Comparison of ENCODE assay signal across 1 cellular context in the genomic region with DNA sequence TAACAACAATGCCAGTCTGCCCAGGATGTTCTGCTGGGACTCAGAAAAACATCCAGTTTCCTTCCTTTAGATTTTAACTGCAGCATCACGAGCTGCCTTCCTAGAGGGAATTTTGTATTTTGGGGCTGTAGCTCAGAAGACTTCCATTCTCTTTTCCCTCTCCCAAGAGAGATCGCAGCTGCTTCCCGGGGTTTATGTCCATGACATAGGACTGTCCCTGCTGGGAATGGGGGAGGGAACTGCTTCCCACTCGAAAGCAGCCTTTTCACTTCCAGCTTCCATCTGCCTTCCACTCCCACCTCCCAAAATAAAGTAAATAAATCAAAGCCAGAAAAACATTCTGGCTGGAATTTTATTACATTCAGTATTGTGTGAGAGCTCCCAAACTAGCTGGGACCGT.
TF ChIP-seq lines count a peak whose summit lies in the region.

No MANE protein-coding gene starts in this region.

TF ChIP-seq in K562, 482 proteins besides CTCF, POLR2A, EP300 and RAD21:
- TF ChIP-seq XRCC4 (IDR thresholded peaks at IDR 0.05; ENCODE audit: extremely low read depth, insufficient read depth, insufficient read length): no peak
- no peak for TF ChIP-seq THRAP3 (IDR thresholded peaks at IDR 0.05; ENCODE audit: borderline replicate concordance)
- no peak for TF ChIP-seq DMBX1 (CRISPR knock-in tag; IDR thresholded peaks at IDR 0.05; ENCODE audit: borderline replicate concordance)
- TF ChIP-seq, protein P1, sequence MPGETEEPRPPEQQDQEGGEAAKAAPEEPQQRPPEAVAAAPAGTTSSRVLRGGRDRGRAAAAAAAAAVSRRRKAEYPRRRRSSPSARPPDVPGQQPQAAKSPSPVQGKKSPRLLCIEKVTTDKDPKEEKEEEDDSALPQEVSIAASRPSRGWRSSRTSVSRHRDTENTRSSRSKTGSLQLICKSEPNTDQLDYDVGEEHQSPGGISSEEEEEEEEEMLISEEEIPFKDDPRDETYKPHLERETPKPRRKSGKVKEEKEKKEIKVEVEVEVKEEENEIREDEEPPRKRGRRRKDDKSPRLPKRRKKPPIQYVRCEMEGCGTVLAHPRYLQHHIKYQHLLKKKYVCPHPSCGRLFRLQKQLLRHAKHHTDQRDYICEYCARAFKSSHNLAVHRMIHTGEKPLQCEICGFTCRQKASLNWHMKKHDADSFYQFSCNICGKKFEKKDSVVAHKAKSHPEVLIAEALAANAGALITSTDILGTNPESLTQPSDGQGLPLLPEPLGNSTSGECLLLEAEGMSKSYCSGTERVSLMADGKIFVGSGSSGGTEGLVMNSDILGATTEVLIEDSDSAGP (CRISPR knock-in tag; IDR thresholded peaks at IDR 0.05): no peak
- TF ChIP-seq PHF21A (IDR thresholded peaks at IDR 0.05; ENCODE audit: borderline replicate concordance, low read depth): no peak
- TF ChIP-seq, protein P2, sequence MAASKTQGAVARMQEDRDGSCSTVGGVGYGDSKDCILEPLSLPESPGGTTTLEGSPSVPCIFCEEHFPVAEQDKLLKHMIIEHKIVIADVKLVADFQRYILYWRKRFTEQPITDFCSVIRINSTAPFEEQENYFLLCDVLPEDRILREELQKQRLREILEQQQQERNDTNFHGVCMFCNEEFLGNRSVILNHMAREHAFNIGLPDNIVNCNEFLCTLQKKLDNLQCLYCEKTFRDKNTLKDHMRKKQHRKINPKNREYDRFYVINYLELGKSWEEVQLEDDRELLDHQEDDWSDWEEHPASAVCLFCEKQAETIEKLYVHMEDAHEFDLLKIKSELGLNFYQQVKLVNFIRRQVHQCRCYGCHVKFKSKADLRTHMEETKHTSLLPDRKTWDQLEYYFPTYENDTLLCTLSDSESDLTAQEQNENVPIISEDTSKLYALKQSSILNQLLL (CRISPR knock-in tag; IDR thresholded peaks at IDR 0.05; ENCODE audit: borderline replicate concordance): no peak
- TF ChIP-seq ETV1 (tag; conservative IDR thresholded peaks at IDR 0.05; ENCODE audit: low read depth): no peak
- TF ChIP-seq TOE1 (IDR thresholded peaks at IDR 0.05; ENCODE audit: borderline replicate concordance): no peak
- no peak for TF ChIP-seq TOE1 (CRISPR knock-in tag; IDR thresholded peaks at IDR 0.05; ENCODE audit: borderline replicate concordance, low read depth)
- no peak for TF ChIP-seq YBX1 (IDR thresholded peaks at IDR 0.05)
- no peak for TF ChIP-seq CBFA2T2 (conservative IDR thresholded peaks at IDR 0.05)
- TF ChIP-seq SIN3B (IDR thresholded peaks at IDR 0.05; ENCODE audit: low read depth): no peak
- no peak for TF ChIP-seq MCM5 (IDR thresholded peaks at IDR 0.05; ENCODE audit: low read depth)
